22 cellular contexts compared by ENCODE assay signal in genomic region chr1:110288111-110288510, GRCh38.
"Had no signal": no experiment of that assay in that cellular context is flagged by ENCODE, and none has a peak within 500 bp of the region (broad histone marks: within the 10 kb centered on the region; RNA-seq: fewer than 3 reads in every experiment).

No MANE protein-coding gene starts in this region.

- DNase-seq: colonic mucosa; dermis blood vessel endothelial cell; erythroblast; foreskin melanocyte; heart left ventricle; hippocampal formation; mammary epithelial cell; mucosa of descending colon; naive thymus-derived CD8-positive, alpha-beta T cell; sigmoid colon; small intestine; stimulated activated CD4-positive, alpha-beta T cell treated with anti-CD3 and anti-CD28 coated beads, Interleukin-12 subunit alpha, Interleukin-12 subunit beta, amount 100 ng/mL, for 4 hours; stimulated activated naive CD4-positive, alpha-beta T cell; stomach; substantia nigra; trophoblast cell; uterus had no signal

- H3K4me1 ChIP-seq: colonic mucosa, right atrium auricular region, sigmoid colon, uterus had no signal

- H3K9me3 ChIP-seq: colonic mucosa, heart left ventricle, mucosa of descending colon, neutrophil, right atrium auricular region, sigmoid colon, stomach, thoracic aorta, uterus had no signal

- FAIRE-seq: endothelial cell of umbilical vein, small intestine had no signal

- H3K27ac ChIP-seq: colonic mucosa, heart left ventricle, neutrophil, right atrium auricular region, sigmoid colon, stomach, thoracic aorta, uterus had no signal

- H3K36me3 ChIP-seq: colonic mucosa, heart left ventricle, neutrophil, right atrium auricular region, sigmoid colon, stomach, thoracic aorta, uterus had no signal

- H3K4me3 ChIP-seq: colonic mucosa, heart left ventricle, mucosa of descending colon, right atrium auricular region, sigmoid colon, stomach, thoracic aorta, uterus had no signal

- H3K27me3 ChIP-seq: colonic mucosa, heart left ventricle, neutrophil, right atrium auricular region, sigmoid colon, stomach, uterus had no signal

- ATAC-seq: heart left ventricle; left lobe of liver; mucosa of descending colon; naive thymus-derived CD8-positive, alpha-beta T cell had no signal
